In genomic region chr2:230668939-230669303, GRCh38 we compare ENCODE assay signal across 11 cellular contexts. TPM values are rescaled to one million over a fixed set of nuclear protein-coding genes. Genes with fewer than 3 reads are reported as not detected.
DNase-seq lines count a peak whose midpoint lies in the region; ATAC-seq, FAIRE-seq and TF ChIP-seq lines count a peak whose summit lies in the region.
"Had no signal": no experiment of that assay in that cellular context is flagged by ENCODE, and none has a peak within 500 bp of the region (broad histone marks: within the 10 kb centered on the region; RNA-seq: fewer than 3 reads in every experiment).

No MANE protein-coding gene starts in this region.

- peak overlapping the region; percentile 77 for H3K27ac ChIP-seq in epithelial cell of prostate
- H3K27ac ChIP-seq: thoracic aorta had no signal

- H3K4me3 ChIP-seq in foreskin fibroblast (ENCODE audit: low read depth in 1 of 2, low read length in 2 of 2) = no peak overlapping the region
- H3K4me3 ChIP-seq: thoracic aorta had no signal

- TF ChIP-seq CTCF in foreskin fibroblast (IDR thresholded peaks at IDR 0.05; ENCODE audit: low read depth, low read length) = no peak

- ATAC-seq in GM21390 (IDR thresholded peaks at IDR 0.05; ENCODE audit: unreplicated experiment) (peak; percentile 37), HG03460 (IDR thresholded peaks at IDR 0.05; ENCODE audit: unreplicated experiment) (peak; percentile 32)

- peak; percentile 8; the same call in 1 of the 2 replicates for TF ChIP-seq POLR2A in GM12891 (IDR thresholded peaks at IDR 0.05; ENCODE audit: low read depth, low read length)

- no peak for DNase-seq in GM12891 (ENCODE audit: insufficient read length, low spot score)
- no peak for DNase-seq in epithelial cell of prostate (ENCODE audit: low read depth, low spot score)
- DNase-seq in KG1 (lab: John Stamatoyannopoulos, UW) = no peak
- no peak for DNase-seq in NCI-H146 (lab: John Stamatoyannopoulos, UW)
- no peak for DNase-seq in NCI-H1092 treated with DMSO at 0.1 percent for 48 hours (lab: John Stamatoyannopoulos, UW)
- no peak for DNase-seq in foreskin fibroblast
- DNase-seq: DMS79, NCI-H2227 treated with DMSO at 0.1 percent for 48 hours had no signal

- FAIRE-seq in GM12891 (lab: Jason Lieb, UNC) = no peak

TF ChIP-seq in GM12891, 5 proteins besides CTCF, POLR2A, EP300 and RAD21:
- TF ChIP-seq TAF1 (IDR thresholded peaks at IDR 0.05; ENCODE audit: low read depth, low read length) = 0 out of 2 replicates have a peak, but pooled peaks have one; percentile 24
- no peak for TF ChIP-seq SPI1 (IDR thresholded peaks at IDR 0.05; ENCODE audit: low read depth, low read length)
- no peak for TF ChIP-seq POLR2AphosphoS5 (IDR thresholded peaks at IDR 0.05; ENCODE audit: low read depth, low read length)

RNA-seq across cellular contexts. Expression of gene CAB39, which starts 43.7 kb away (rescaled TPM):
- 40.5 TPM for polyA plus RNA-seq in GM12891 (2012; ENCODE audit: low read depth, missing spikeins)
